Comparison of ENCODE assay signal across 10 cellular contexts in genomic region chr22:20055144-20055543, GRCh38.
"Had no signal": no experiment of that assay in that cellular context is flagged by ENCODE, and none has a peak within 500 bp of the region (broad histone marks: within the 10 kb centered on the region; RNA-seq: fewer than 3 reads in every experiment).

No MANE protein-coding gene starts in this region.

- FAIRE-seq: H1, H54 had no signal

- DNase-seq: H9, HCEC 1CT, HFFc6, IMR-90, KBM-7 had no signal

- ATAC-seq: GM23338 had no signal

- H2AFZ ChIP-seq: GM23338 had no signal

- H3K4me3 ChIP-seq: GM23338 had no signal

- H3K4me2 ChIP-seq: GM23338, KMS-11 had no signal

- H3K27ac ChIP-seq: HL-60, KMS-11 had no signal

- H3K9ac ChIP-seq: KMS-11 had no signal
